Comparison of ENCODE assay signal across 8 cellular contexts in genomic region chr1:234961468-234962339, GRCh38.
DNase-seq lines count a peak whose midpoint lies in the region; ATAC-seq, FAIRE-seq and TF ChIP-seq lines count a peak whose summit lies in the region.

No MANE protein-coding gene starts in this region.

- no peaks in the 10 kb centered on the region for H3K27me3 ChIP-seq in CD4-positive, alpha-beta memory T cell (ENCODE audit: insufficient read depth, low read length)
- H3K27me3 ChIP-seq in Peyer's patch (no peaks in the 10 kb centered on the region), endothelial cell of umbilical vein (ENCODE audit: control insufficient read depth in 2 of 2, insufficient read depth in 2 of 2, low read length in 2 of 2) (no peaks in the 10 kb centered on the region), ovary (no peaks in the 10 kb centered on the region)

- no peaks in the 10 kb centered on the region for H3K9me3 ChIP-seq in CD4-positive, alpha-beta memory T cell (ENCODE audit: control insufficient read depth in 1 of 2, low read length in 2 of 2)
- H3K9me3 ChIP-seq in Peyer's patch (no peaks in the 10 kb centered on the region), endothelial cell of umbilical vein (replicated peaks; ENCODE audit: control insufficient read depth, insufficient read depth, low read length) (no peaks in the 10 kb centered on the region), ovary (no peaks in the 10 kb centered on the region)

- H2AFZ ChIP-seq in endothelial cell of umbilical vein (ENCODE audit: low read depth, low read length) = peak overlapping the region; percentile 10

- H3K36me3 Mint-ChIP-seq in CD4-positive, alpha-beta memory T cell = no peaks in the 10 kb centered on the region

- peak overlapping the region; percentile 89 for H3K27ac ChIP-seq in CD4-positive, alpha-beta memory T cell (ENCODE audit: low read depth, low read length)
- H3K27ac ChIP-seq in Peyer's patch = peak overlapping the region; percentile 77 to 97 (median 86)
- H3K27ac ChIP-seq in endothelial cell of umbilical vein (ENCODE audit: insufficient read depth, low read depth, low read length) = peak overlapping the region; percentile 59
- H3K27ac ChIP-seq in ovary = peak overlapping the region; percentile 42 to 60

- DNase-seq in CD4-positive, alpha-beta memory T cell = peak in 1 of 5 donors; percentile 18
- peak; percentile 15 to 59 (median 57) for DNase-seq in Peyer's patch
- peak; percentile 68 for DNase-seq in endothelial cell of umbilical vein (ENCODE audit: low read depth, low spot score)
- no peak for DNase-seq in ovary
- DNase-seq in NCI-H2171 (lab: John Stamatoyannopoulos, UW) = no peak
- no peak for DNase-seq in NK-92 (lab: John Stamatoyannopoulos, UW; ENCODE audit: unreplicated experiment)

- H3K4me3 Mint-ChIP-seq in CD4-positive, alpha-beta memory T cell = peak overlapping the region; percentile 16 to 89 (median 84)

- dilution Hi-C loops in endothelial cell of umbilical vein (cut with MboI; ENCODE audit: extremely low pct_ligation_motif_present, low sequenced_read_pairs) = no loop called here

- no peak for TF ChIP-seq EP300 in ovary (IDR thresholded peaks at IDR 0.05)

- peaks cover 58 to 81% (median 64%) of the 10 kb centered on the region in 4 donors for H3K4me1 Mint-ChIP-seq in CD4-positive, alpha-beta memory T cell

- no peaks in the 10 kb centered on the region for H3K9me1 ChIP-seq in endothelial cell of umbilical vein (replicated peaks; ENCODE audit: control insufficient read depth, extremely low read depth, insufficient read depth, low read length)

- no peaks in the 10 kb centered on the region for H3K9me3 Mint-ChIP-seq in CD4-positive, alpha-beta memory T cell

- H3K27me3 Mint-ChIP-seq in CD4-positive, alpha-beta memory T cell = no peaks in the 10 kb centered on the region

- no peaks in the 10 kb centered on the region for H3K79me2 ChIP-seq in endothelial cell of umbilical vein (ENCODE audit: control insufficient read depth, insufficient read depth, low read length)

- POLR2A ChIA-PET in CD4-positive, alpha-beta memory T cell (lab: Charles Lee; ENCODE audit: partially characterized antibody) = interaction anchor here (0.9 to 4.6 kb wide), 14 partner anchors 10 to 360 kb away, joined by 3 to 86 read pairs (median 6); no protein-coding TSS in a partner anchor
- POLR2A ChIA-PET in endothelial cell of umbilical vein (lab: Charles Lee) = no interaction called here

- no peaks in the 10 kb centered on the region for H3K36me3 ChIP-seq in CD4-positive, alpha-beta memory T cell (ENCODE audit: insufficient read depth, low read length)
- H3K36me3 ChIP-seq in Peyer's patch = no peaks in the 10 kb centered on the region
- no peaks in the 10 kb centered on the region for H3K36me3 ChIP-seq in endothelial cell of umbilical vein (ENCODE audit: control insufficient read depth in 2 of 2, extremely low read depth in 1 of 2, insufficient read depth in 2 of 2, low read length in 2 of 2)
- H3K36me3 ChIP-seq in ovary = no peaks in the 10 kb centered on the region

- peak overlapping the region; percentile 32 for H3K4me2 ChIP-seq in endothelial cell of umbilical vein (ENCODE audit: insufficient read depth, low read length)

- peak overlapping the region; percentile 90 to 98 (median 96) for H3K27ac Mint-ChIP-seq in CD4-positive, alpha-beta memory T cell

- no TSS peak for BruUV-seq in endothelial cell of umbilical vein (replicated peaks; lab: Mats Ljungman, UMichigan)

- intact Hi-C loops in CD4-positive, alpha-beta memory T cell (cut with micrococcal nuclease) = loop anchor here (2.0 to 5.0 kb wide), 5 partner anchors 17 to 237 kb away; no protein-coding TSS in a partner anchor
- intact Hi-C loops in endothelial cell of umbilical vein (cut with micrococcal nuclease) (loop anchor here (1.0 to 2.0 kb wide), 6 partner anchors 9 to 237 kb away; no protein-coding TSS in a partner anchor), ovary (cut with DNase I) (loop anchor here in 1 of 4 donors (10.0 kb wide), 1 partner anchor 357 kb away; no protein-coding TSS in a partner anchor)

- FAIRE-seq in endothelial cell of umbilical vein (lab: Jason Lieb, UNC) = peak; percentile 44

- CTCF ChIA-PET in CD4-positive, alpha-beta memory T cell (lab: Charles Lee; ENCODE audit: partially characterized antibody) = interaction anchor here (0.8 to 3.1 kb wide), 6 partner anchors 11 to 364 kb away, joined by 4 to 23 read pairs (median 4); no protein-coding TSS in a partner anchor
- CTCF ChIA-PET in endothelial cell of umbilical vein (lab: Charles Lee) = interaction anchor here (0.8 to 1.7 kb wide), 5 partner anchors 8 to 364 kb away, joined by 3 to 4 read pairs (median 3); no protein-coding TSS in a partner anchor

- no peaks in the 10 kb centered on the region for H4K20me1 ChIP-seq in endothelial cell of umbilical vein (replicated peaks; ENCODE audit: control insufficient read depth, extremely low read depth, insufficient read depth, low read length)

- peak overlapping the region; percentile 35 for H3K9ac ChIP-seq in endothelial cell of umbilical vein (replicated peaks; ENCODE audit: extremely low read depth, insufficient read depth, low read length)

- TF ChIP-seq CTCF in Peyer's patch (IDR thresholded peaks at IDR 0.05) = peak in 1 of 6 experiments; percentile 15
- TF ChIP-seq CTCF in endothelial cell of umbilical vein (IDR thresholded peaks at IDR 0.05; ENCODE audit: extremely low read depth in 1 of 2, insufficient read depth in 1 of 2, low read depth in 1 of 2, low read length in 2 of 2) = no peak
- TF ChIP-seq CTCF in ovary (IDR thresholded peaks at IDR 0.05) = no peak

- no peak overlapping the region for H3K4me3 ChIP-seq in CD4-positive, alpha-beta memory T cell (ENCODE audit: low read length in 2 of 2)
- H3K4me3 ChIP-seq in Peyer's patch = peak overlapping the region in 1 of 4 donors; percentile 15
- no peak overlapping the region for H3K4me3 ChIP-seq in endothelial cell of umbilical vein (replicated peaks in 1 of 3; ENCODE audit: insufficient read depth in 1 of 3, low read depth in 1 of 3, low read length in 3 of 3)
- no peak overlapping the region for H3K4me3 ChIP-seq in ovary

- peaks cover 72% of the 10 kb centered on the region for H3K4me1 ChIP-seq in CD4-positive, alpha-beta memory T cell (ENCODE audit: insufficient read depth, low read length)
- H3K4me1 ChIP-seq in Peyer's patch (peaks cover 17 to 85% (median 42%) of the 10 kb centered on the region in 4 donors), endothelial cell of umbilical vein (ENCODE audit: control insufficient read depth, extremely low read depth, insufficient read depth, low read length) (peaks cover 40% of the 10 kb centered on the region), ovary (ENCODE audit: insufficient read depth) (peaks cover 11% of the 10 kb centered on the region)

- peak; percentile 8 for ATAC-seq in GM21526 (IDR thresholded peaks at IDR 0.05; ENCODE audit: low FRiP score, unreplicated experiment)
- ATAC-seq in HG03457 (IDR thresholded peaks at IDR 0.05; ENCODE audit: unreplicated experiment) = no peak

- TF ChIP-seq POLR2A in Peyer's patch (IDR thresholded peaks at IDR 0.05) = peak in 1 of 2 donors; percentile 71
- TF ChIP-seq POLR2A in endothelial cell of umbilical vein (IDR thresholded peaks at IDR 0.05; ENCODE audit: low read depth, low read length) = no peak
- TF ChIP-seq POLR2A in ovary (IDR thresholded peaks at IDR 0.05) = no peak

- WGBS in ovary, 3 donors = 41 to 51% (median 41%) methylated on average over 9 of the region's 9 CpGs

TF ChIP-seq in endothelial cell of umbilical vein, 7 proteins besides CTCF, POLR2A, EP300 and RAD21:
- no peak for TF ChIP-seq MYC (IDR thresholded peaks at IDR 0.05; ENCODE audit: low read depth, low read length)
- TF ChIP-seq, protein P1, sequence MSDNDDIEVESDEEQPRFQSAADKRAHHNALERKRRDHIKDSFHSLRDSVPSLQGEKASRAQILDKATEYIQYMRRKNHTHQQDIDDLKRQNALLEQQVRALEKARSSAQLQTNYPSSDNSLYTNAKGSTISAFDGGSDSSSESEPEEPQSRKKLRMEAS (IDR thresholded peaks at IDR 0.05; ENCODE audit: insufficient read depth, insufficient read length) = no peak
- no peak for TF ChIP-seq EZH2 (IDR thresholded peaks at IDR 0.05; ENCODE audit: borderline replicate concordance, low read depth, low read length, severe bottlenecking)

Comparison
In these comparisons a context has a peak if more than half of its experiments do, and no peak if none do; other contexts are left out.
1. DNase-seq: peak in Peyer's patch (3 of 3) and endothelial cell of umbilical vein (single experiment); none in ovary (0 of 5), NCI-H2171 (single experiment) and NK-92 (single experiment).
2. Peak in every context shown above with its lines, with median percentiles within 50 percentile points of each other: H3K27ac ChIP-seq.